Comparison of ENCODE assay signal across 25 cellular contexts in genomic region chr10:75297021-75297599, GRCh38.
DNase-seq lines count a peak whose midpoint lies in the region; ATAC-seq and TF ChIP-seq lines count a peak whose summit lies in the region.
"Had no signal": no experiment of that assay in that cellular context is flagged by ENCODE, and none has a peak within 500 bp of the region (broad histone marks: within the 10 kb centered on the region; RNA-seq: fewer than 3 reads in every experiment).

No MANE protein-coding gene starts in this region.

- ATAC-seq in activated T-cell treated with anti-CD3 and anti-CD28 coated beads, Interleukin-2, amount 50 U/mL, for 72 hours (replicated peaks in 1 of 2): peak; percentile 6 to 59
- ATAC-seq in GM18502 (IDR thresholded peaks at IDR 0.05; ENCODE audit: poor library complexity, unreplicated experiment) (no peak), HG02623 (IDR thresholded peaks at IDR 0.05; ENCODE audit: unreplicated experiment) (no peak)
- ATAC-seq: activated T-cell treated with anti-CD3 and anti-CD28 coated beads, Interleukin-2, amount 50 U/mL, for 4 hours had no signal

- no peak overlapping the region for H4K12ac ChIP-seq in trophoblast cell (ENCODE audit: low read depth, low read length)

- no peak overlapping the region for H3K4me2 ChIP-seq in trophoblast cell (ENCODE audit: low read length)
- H3K4me2 ChIP-seq: hepatocyte had no signal

- no peak overlapping the region for H4K91ac ChIP-seq in trophoblast cell (ENCODE audit: low read depth, low read length)

- no peak overlapping the region for H3K27ac Mint-ChIP-seq in activated T-cell treated with anti-CD3 and anti-CD28 coated beads, Interleukin-2, amount 50 U/mL, for 72 hours
- H3K27ac Mint-ChIP-seq: activated naive CD4-positive, alpha-beta T cell treated with anti-CD3 and anti-CD28 coated beads, Interleukin-2, amount 10 ng/mL, durations not matched to agents 7 days and 5 days; dendritic cell treated with granulocyte-macrophage colony-stimulating factor and Interleukin-4, amounts not matched to agents 40 ng/mL and 50 ng/mL, for 4 days had no signal

- no peak overlapping the region for H2BK120ac ChIP-seq in trophoblast cell (ENCODE audit: insufficient read depth, low read length, poor library complexity)

- no peak overlapping the region for H3K18ac ChIP-seq in trophoblast cell (ENCODE audit: low read length)

- H3K79me1 ChIP-seq in trophoblast cell (ENCODE audit: low read length): peaks cover 12% of the 10 kb centered on the region

- no peak overlapping the region for H2AFZ ChIP-seq in trophoblast cell (ENCODE audit: insufficient read depth, low read length, poor library complexity)
- H2AFZ ChIP-seq: hepatocyte had no signal

- no peak overlapping the region for H3K4me3 Mint-ChIP-seq in activated T-cell treated with anti-CD3 and anti-CD28 coated beads, Interleukin-2, amount 50 U/mL, for 72 hours
- H3K4me3 Mint-ChIP-seq: activated naive CD4-positive, alpha-beta T cell treated with anti-CD3 and anti-CD28 coated beads, Interleukin-2, amount 10 ng/mL, durations not matched to agents 7 days and 5 days; activated T-cell treated with anti-CD3 and anti-CD28 coated beads, Interleukin-2, amount 50 U/mL, for 4 hours; dendritic cell treated with granulocyte-macrophage colony-stimulating factor and Interleukin-4, amounts not matched to agents 40 ng/mL and 50 ng/mL, for 4 days had no signal

- no peak overlapping the region for H4K8ac ChIP-seq in trophoblast cell (ENCODE audit: low read depth, low read length)

- H2AK5ac ChIP-seq in trophoblast cell (ENCODE audit: low read length): no peak overlapping the region

- H3K27ac ChIP-seq in trophoblast cell (ENCODE audit: low read depth, low read length) (no peak overlapping the region), uterus (peak overlapping the region; percentile 93 to 97)
- H3K27ac ChIP-seq: hepatocyte had no signal

- H3K36me3 Mint-ChIP-seq in activated T-cell treated with anti-CD3 and anti-CD28 coated beads, Interleukin-2, amount 50 U/mL, for 72 hours (ENCODE audit: insufficient read depth in 2 of 2): no peaks in the 10 kb centered on the region
- H3K36me3 Mint-ChIP-seq: activated naive CD4-positive, alpha-beta T cell treated with anti-CD3 and anti-CD28 coated beads, Interleukin-2, amount 10 ng/mL, durations not matched to agents 7 days and 5 days had no signal

- no peak overlapping the region for H3K4ac ChIP-seq in trophoblast cell (ENCODE audit: low read depth, low read length)

- intact Hi-C loops in uterus (cut with DNase I; ENCODE audit: low total_unique reads): no loop called here

- H3K4me3 ChIP-seq in epithelial cell of esophagus (ENCODE audit: low read length): no peak overlapping the region
- no peak overlapping the region for H3K4me3 ChIP-seq in trophoblast cell (ENCODE audit: low read depth, low read length)
- H3K4me3 ChIP-seq in uterus: no peak overlapping the region
- H3K4me3 ChIP-seq: hepatocyte had no signal

- no peak overlapping the region for H3K23ac ChIP-seq in trophoblast cell (ENCODE audit: low read length)

- H3K4me1 ChIP-seq in trophoblast cell (ENCODE audit: control insufficient read depth in 1 of 2, insufficient read depth in 2 of 2, low read length in 2 of 2): peaks cover 13 to 21% of the 10 kb centered on the region in 2 experiments
- peaks cover 0 to 7% of the 10 kb centered on the region in 2 donors for H3K4me1 ChIP-seq in uterus

- no peak for DNase-seq in activated T-cell treated with anti-CD3 and anti-CD28 coated beads, Interleukin-2, amount 50 U/mL, for 72 hours
- DNase-seq in activated T-cell treated with anti-CD3 and anti-CD28 coated beads for 4 hours (no peak), epithelial cell of esophagus (ENCODE audit: low read depth) (peak; percentile 37), trophoblast cell (no peak), uterus (no peak), HUDEP-2 (lab: John Stamatoyannopoulos, UW; ENCODE audit: unreplicated experiment in 76 of 76) (no peak)
- DNase-seq: activated CD4-positive, CD25-positive, alpha-beta regulatory T cell treated with anti-CD3 and anti-CD28 coated beads, Interleukin-2, amount 50 U/mL, for 72 hours; activated naive CD4-positive, alpha-beta T cell treated with anti-CD3 and anti-CD28 coated beads, Interleukin-2, amount 10 ng/mL, durations not matched to agents 7 days and 5 days; activated T-cell treated with anti-CD3 and anti-CD28 coated beads, Interleukin-2, amount 50 U/mL, for 4 hours; amygdala; BE2C; COR-L47; DMS79; HCEC 1CT; NCI-H1105; NCI-H2029; NCI-H226; nucleus accumbens; Right ventricle myocardium superior; substantia nigra; SW 1271 had no signal

- H3K9ac ChIP-seq in trophoblast cell (ENCODE audit: low read length): no peak overlapping the region

- peaks cover 11% of the 10 kb centered on the region for H3K27me3 Mint-ChIP-seq in activated T-cell treated with anti-CD3 and anti-CD28 coated beads, Interleukin-2, amount 50 U/mL, for 72 hours (ENCODE audit: low read depth)

- no peak overlapping the region for H2BK5ac ChIP-seq in trophoblast cell (ENCODE audit: low read depth, low read length, poor library complexity)

- no peaks in the 10 kb centered on the region for H3K79me2 ChIP-seq in trophoblast cell (ENCODE audit: control insufficient read depth, insufficient read depth, low read length, poor library complexity)
- H3K79me2 ChIP-seq: hepatocyte had no signal

- H3K27me3 ChIP-seq in trophoblast cell (ENCODE audit: insufficient read depth, low read length) (no peaks in the 10 kb centered on the region), uterus (no peaks in the 10 kb centered on the region)
- H3K27me3 ChIP-seq: BE2C, hepatocyte had no signal

- no peak overlapping the region for H3K14ac ChIP-seq in trophoblast cell (ENCODE audit: low read length)

- H3K36me3 ChIP-seq in trophoblast cell (ENCODE audit: control insufficient read depth in 1 of 2, insufficient read depth in 2 of 2, low read length in 2 of 2): no peaks in the 10 kb centered on the region
- no peaks in the 10 kb centered on the region for H3K36me3 ChIP-seq in uterus
- H3K36me3 ChIP-seq: BE2C had no signal

- no CpG with 5 or more reads among the region's 2 CpGs for WGBS in trophoblast cell (ENCODE audit: extremely low coverage, insufficient coverage, insufficient read length)

- no peaks in the 10 kb centered on the region for H3K4me1 Mint-ChIP-seq in activated T-cell treated with anti-CD3 and anti-CD28 coated beads, Interleukin-2, amount 50 U/mL, for 72 hours (ENCODE audit: low read depth)

- TF ChIP-seq POLR2A in uterus (IDR thresholded peaks at IDR 0.05): no peak

- TF ChIP-seq CTCF in epithelial cell of esophagus (IDR thresholded peaks at IDR 0.05; ENCODE audit: insufficient read depth, low read depth, low read length, missing control alignments) (no peak), uterus (IDR thresholded peaks at IDR 0.05) (no peak)

- H3K9me3 ChIP-seq in trophoblast cell (ENCODE audit: insufficient read depth, low read depth, low read length) (peaks cover 4% of the 10 kb centered on the region), uterus (peaks cover 0 to 6% of the 10 kb centered on the region in 2 donors)
- H3K9me3 ChIP-seq: BE2C had no signal

- no peaks in the 10 kb centered on the region for H3K9me3 Mint-ChIP-seq in activated T-cell treated with anti-CD3 and anti-CD28 coated beads, Interleukin-2, amount 50 U/mL, for 72 hours

- peak overlapping the region; percentile 18 for H2BK12ac ChIP-seq in trophoblast cell (ENCODE audit: low read length)

Comparison
In these comparisons a context has a peak if more than half of its experiments do, and no peak if none do; other contexts are left out.
1. ATAC-seq: peak in activated T-cell treated with anti-CD3 and anti-CD28 coated beads, Interleukin-2, amount 50 U/mL, for 72 hours (2 of 2); none in GM18502 (single experiment) and HG02623 (single experiment).